ENCODE assay signal across 15 cellular contexts in genomic region chr3:185713015-185713414, GRCh38.
"Had no signal": no experiment of that assay in that cellular context is flagged by ENCODE, and none has a peak within 500 bp of the region (broad histone marks: within the 10 kb centered on the region; RNA-seq: fewer than 3 reads in every experiment).

No MANE protein-coding gene starts in this region.

- H3K27me3 ChIP-seq: cardiac muscle cell, neutrophil had no signal

- H3K4me3 ChIP-seq: cardiac muscle cell, lung, spleen had no signal

- H3K27ac ChIP-seq: neutrophil, spleen had no signal

- H3K36me3 Mint-ChIP-seq: naive thymus-derived CD4-positive, alpha-beta T cell had no signal

- H3K36me3 ChIP-seq: cardiac muscle cell, neutrophil, spleen had no signal

- H3K4me3 Mint-ChIP-seq: activated CD4-positive, alpha-beta T cell treated with anti-CD3 and anti-CD28 coated beads for 36 hours; activated CD8-positive, alpha-beta T cell treated with anti-CD3 and anti-CD28 coated beads, Interleukin-2, amount 10 ng/mL, durations not matched to agents 7 days and 5 days; naive thymus-derived CD4-positive, alpha-beta T cell had no signal

- H3K4me1 Mint-ChIP-seq: activated CD4-positive, alpha-beta T cell treated with anti-CD3 and anti-CD28 coated beads for 36 hours had no signal

- H3K27ac Mint-ChIP-seq: activated CD4-positive, alpha-beta T cell treated with anti-CD3 and anti-CD28 coated beads for 36 hours; activated CD8-positive, alpha-beta T cell treated with anti-CD3 and anti-CD28 coated beads, Interleukin-2, amount 10 ng/mL, durations not matched to agents 7 days and 5 days; naive thymus-derived CD4-positive, alpha-beta T cell had no signal

- H3K9me3 ChIP-seq: neutrophil, spleen had no signal

- ATAC-seq: activated CD4-positive, alpha-beta T cell treated with anti-CD3 and anti-CD28 coated beads for 36 hours; activated CD8-positive, alpha-beta T cell treated with anti-CD3 and anti-CD28 coated beads, Interleukin-2, amount 10 ng/mL, durations not matched to agents 7 days and 5 days; naive thymus-derived CD4-positive, alpha-beta T cell; right cardiac atrium had no signal

- DNase-seq: activated CD4-positive, alpha-beta T cell treated with anti-CD3 and anti-CD28 coated beads for 36 hours; activated CD8-positive, alpha-beta memory T cell treated with anti-CD3 and anti-CD28 coated beads, Interleukin-2, amount 50 U/mL, for 48 hours; activated CD8-positive, alpha-beta T cell treated with anti-CD3 and anti-CD28 coated beads, Interleukin-2, amount 10 ng/mL, durations not matched to agents 7 days and 5 days; activated naive CD4-positive, alpha-beta T cell treated with Interleukin-2 at 50 U/mL for 16 hours; effector CD4-positive, alpha-beta T cell; hippocampal formation; midbrain; naive thymus-derived CD4-positive, alpha-beta T cell; right cardiac atrium; spleen; stimulated activated CD4-positive, alpha-beta T cell treated with anti-CD3 and anti-CD28 coated beads, Interleukin-2, amount 100 ng/mL, for 24 hours; stimulated activated naive CD4-positive, alpha-beta T cell had no signal
